ENCODE assay signal across 17 cellular contexts in genomic region chr19:5356918-5357317, GRCh38.
"Had no signal": no experiment of that assay in that cellular context is flagged by ENCODE, and none has a peak within 500 bp of the region (broad histone marks: within the 10 kb centered on the region; RNA-seq: fewer than 3 reads in every experiment).

No MANE protein-coding gene starts in this region.

- DNase-seq: effector memory CD4-positive, alpha-beta T cell; islet precursor cell; left ventricle myocardium inferior; lower lobe of right lung; natural killer cell; pancreas; right cardiac atrium; small intestine; stimulated activated CD4-positive, alpha-beta T cell treated with anti-CD3 and anti-CD28 coated beads, Interleukin-2, amount 100 ng/mL, for 48 hours; stimulated activated naive CD8-positive, alpha-beta T cell treated with anti-CD3 and anti-CD28 coated beads, Interleukin-15, Interleukin-2, amounts not matched to agents 100 U/mL and 50 U/mL, for 24 hours; thyroid gland had no signal

- H3K4me1 Mint-ChIP-seq: memory B cell, natural killer cell had no signal

- H3K27ac Mint-ChIP-seq: memory B cell, mesothelial cell of epicardium, natural killer cell, progenitor cell of endocrine pancreas, type B pancreatic cell had no signal

- ATAC-seq: esophagus mucosa; lower lobe of right lung; natural killer cell; pancreas; right cardiac atrium; stimulated activated naive CD8-positive, alpha-beta T cell treated with anti-CD3 and anti-CD28 coated beads, Interleukin-15, Interleukin-2, amounts not matched to agents 100 U/mL and 50 U/mL, for 24 hours had no signal

- H3K4me3 Mint-ChIP-seq: memory B cell, mesothelial cell of epicardium, natural killer cell, neural crest cell, type B pancreatic cell had no signal

- H3K9me3 Mint-ChIP-seq: mesothelial cell of epicardium, neural crest cell, type B pancreatic cell had no signal

- H3K36me3 Mint-ChIP-seq: memory B cell, mesothelial cell of epicardium, natural killer cell, type B pancreatic cell had no signal
